26 cellular contexts compared by ENCODE assay signal in the genomic region with DNA sequence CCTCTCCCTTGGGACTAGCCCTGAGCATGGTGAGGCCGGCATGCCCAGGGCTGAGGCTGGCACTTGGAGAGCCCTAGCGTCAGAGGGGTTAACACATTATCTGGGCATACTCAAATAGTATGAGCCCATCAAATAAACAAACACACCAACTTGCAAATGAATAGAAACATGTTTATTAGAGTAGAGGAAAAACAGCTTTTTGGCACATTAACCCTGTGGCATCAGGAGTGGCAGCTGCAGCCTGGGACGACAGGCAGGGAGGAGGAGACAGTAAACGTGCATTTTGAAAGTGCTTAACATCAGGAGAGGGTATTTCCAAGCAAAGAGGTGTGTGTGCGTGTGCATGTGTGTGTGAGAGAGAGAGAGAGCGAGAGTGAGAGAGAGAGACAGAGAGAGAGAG.
DNase-seq lines count a peak whose midpoint lies in the region; FAIRE-seq and TF ChIP-seq lines count a peak whose summit lies in the region.
"Had no signal": no experiment of that assay in that cellular context is flagged by ENCODE, and none has a peak within 500 bp of the region (broad histone marks: within the 10 kb centered on the region; RNA-seq: fewer than 3 reads in every experiment).

No MANE protein-coding gene starts in this region.

- H3K9me3 Mint-ChIP-seq in nephron progenitor cell, result no peaks in the 10 kb centered on the region
- H3K9me3 Mint-ChIP-seq: activated B cell treated with CpG ODN at 0.5 μM for 24 hours, brain had no signal

- H2AFZ ChIP-seq in mesenchymal stem cell (ENCODE audit: low read depth, low read length), result no peak overlapping the region

- peak overlapping the region; percentile 83 for H2BK5ac ChIP-seq in mesenchymal stem cell (ENCODE audit: low read depth, low read length, poor library complexity, severe bottlenecking)

- peak overlapping the region; percentile 55 to 94 for H3K4ac ChIP-seq in mesenchymal stem cell (ENCODE audit: low read depth in 1 of 2, low read length in 2 of 2)

- H3K27me3 ChIP-seq in SJCRH30 (no peaks in the 10 kb centered on the region), mesenchymal stem cell (ENCODE audit: control insufficient read depth in 1 of 2, insufficient read depth in 1 of 2, low read length in 2 of 2) (no peaks in the 10 kb centered on the region)
- H3K27me3 ChIP-seq: adrenal gland, heart left ventricle had no signal

- peak overlapping the region; percentile 49 for H2AK5ac ChIP-seq in mesenchymal stem cell (ENCODE audit: low read length, severe bottlenecking)

- H3K4me2 ChIP-seq in mesenchymal stem cell (ENCODE audit: low read length, poor library complexity, severe bottlenecking), result no peak overlapping the region

- H2BK120ac ChIP-seq in mesenchymal stem cell (ENCODE audit: low read depth, low read length), result peak overlapping the region; percentile 76

- no peak overlapping the region for H3K14ac ChIP-seq in mesenchymal stem cell (ENCODE audit: low read length in 2 of 2)

- peaks cover 21% of the 10 kb centered on the region for H3K4me1 Mint-ChIP-seq in nephron progenitor cell
- H3K4me1 Mint-ChIP-seq: activated B cell treated with CpG ODN at 0.5 μM for 24 hours; CD4-positive, alpha-beta memory T cell had no signal

- intact Hi-C loops in kidney (cut with DNase I), result no loop called here

- no peak for FAIRE-seq in kidney (lab: Jason Lieb, UNC)
- FAIRE-seq: colon, G401.6, urothelium cell line had no signal

- peak overlapping the region; percentile 19 to 87 for H2BK12ac ChIP-seq in mesenchymal stem cell (ENCODE audit: low read length in 2 of 2)

- TF ChIP-seq CTCF in nephron progenitor cell (IDR thresholded peaks at IDR 0.05), result no peak
- no peak for TF ChIP-seq CTCF in kidney (IDR thresholded peaks at IDR 0.05; ENCODE audit: borderline replicate concordance, extremely low read depth, insufficient read depth)

- peaks cover 19% of the 10 kb centered on the region for H3K27me3 Mint-ChIP-seq in nephron progenitor cell (ENCODE audit: low read depth, poor library complexity)
- H3K27me3 Mint-ChIP-seq: activated B cell treated with CpG ODN at 0.5 μM for 24 hours; CD4-positive, alpha-beta memory T cell had no signal

- peak overlapping the region; percentile 44 for H2BK15ac ChIP-seq in mesenchymal stem cell (ENCODE audit: low read depth, poor library complexity, severe bottlenecking)

- H3K79me1 ChIP-seq in mesenchymal stem cell (replicated peaks; ENCODE audit: low read length, poor library complexity, severe bottlenecking), result peaks cover 6% of the 10 kb centered on the region

- no peaks in the 10 kb centered on the region for H3K36me3 Mint-ChIP-seq in nephron progenitor cell (ENCODE audit: low read depth)
- H3K36me3 Mint-ChIP-seq: brain; CD4-positive, alpha-beta memory T cell had no signal

- H3K4me3 ChIP-seq in SJCRH30 (no peak overlapping the region), mesenchymal stem cell (ENCODE audit: insufficient read depth in 1 of 2, low read depth in 1 of 2, low read length in 2 of 2) (no peak overlapping the region), kidney (ENCODE audit: low read length in 2 of 2) (no peak overlapping the region)
- H3K4me3 ChIP-seq: adrenal gland, heart left ventricle, thoracic aorta had no signal

- no peaks in the 10 kb centered on the region for H3K9me3 ChIP-seq in SJCRH30 (replicated peaks)
- H3K9me3 ChIP-seq in mesenchymal stem cell (ENCODE audit: control insufficient read depth, low read length), result no peaks in the 10 kb centered on the region
- H3K9me3 ChIP-seq in kidney (ENCODE audit: control insufficient read depth in 1 of 2, low read length in 2 of 2), result no peaks in the 10 kb centered on the region
- H3K9me3 ChIP-seq: adrenal gland, heart left ventricle, thoracic aorta had no signal

- peak overlapping the region; percentile 52 to 95 for H3K18ac ChIP-seq in mesenchymal stem cell (ENCODE audit: low read depth in 1 of 2, low read length in 2 of 2)

- H3K4me1 ChIP-seq in SJCRH30 (peaks cover 12% of the 10 kb centered on the region; the same call in 1 of the 2 replicates), mesenchymal stem cell (ENCODE audit: control insufficient read depth, insufficient read depth, low read depth, low read length) (peaks cover 26% of the 10 kb centered on the region), kidney (ENCODE audit: control insufficient read depth in 1 of 2, insufficient read depth in 1 of 2, low read depth in 1 of 2, low read length in 2 of 2) (no peaks in the 10 kb centered on the region)
- H3K4me1 ChIP-seq: adrenal gland had no signal

- H3K27ac Mint-ChIP-seq in nephron progenitor cell, result no peak overlapping the region
- H3K27ac Mint-ChIP-seq: activated B cell treated with CpG ODN at 0.5 μM for 24 hours; CD4-positive, alpha-beta memory T cell had no signal

- DNase-seq in DMS79 (lab: John Stamatoyannopoulos, UW), result peak; percentile 24
- peak; percentile 79 for DNase-seq in LHCN-M2 (ENCODE audit: low read depth)
- no peak for DNase-seq in SJCRH30
- DNase-seq in mesenchymal stem cell, result peak; percentile 41
- DNase-seq in NCI-H1417 treated with DMSO at 0.1 percent for 48 hours (lab: John Stamatoyannopoulos, UW), result no peak
- no peak for DNase-seq in nephron progenitor cell
- DNase-seq in kidney, result no peak
- DNase-seq: activated B cell treated with CpG ODN at 0.5 μM for 24 hours; activated CD4-positive, alpha-beta T cell treated with anti-CD3 and anti-CD28 coated beads, Interleukin-2, amount 50 U/mL, for 4 hours; activated naive CD4-positive, alpha-beta T cell treated with Interleukin-2 at 50 U/mL for 16 hours; adrenal gland; CD4-positive, alpha-beta memory T cell; effector CD8-positive, alpha-beta T cell; H7; Karpas-422; left cardiac atrium; NCI-H2029; NCI-H446 treated with DMSO at 0.1 percent for 48 hours; stimulated activated naive CD8-positive, alpha-beta T cell treated with anti-CD3 and anti-CD28 coated beads, Interleukin-15, Interleukin-2, amounts not matched to agents 100 U/mL and 50 U/mL, for 24 hours; T1000 had no signal

- no peak overlapping the region for H3K23ac ChIP-seq in mesenchymal stem cell (ENCODE audit: low read length in 2 of 2)

- no peak overlapping the region for H3K4me3 Mint-ChIP-seq in nephron progenitor cell
- H3K4me3 Mint-ChIP-seq: activated B cell treated with CpG ODN at 0.5 μM for 24 hours; brain; CD4-positive, alpha-beta memory T cell had no signal

- H4K8ac ChIP-seq in mesenchymal stem cell (ENCODE audit: low read length), result peak overlapping the region; percentile 74

- no peaks in the 10 kb centered on the region for H3K36me3 ChIP-seq in SJCRH30
- H3K36me3 ChIP-seq in mesenchymal stem cell (ENCODE audit: control insufficient read depth in 1 of 2, insufficient read depth in 2 of 2, low read depth in 1 of 2, low read length in 2 of 2), result no peaks in the 10 kb centered on the region
- no peaks in the 10 kb centered on the region for H3K36me3 ChIP-seq in kidney (ENCODE audit: control insufficient read depth in 1 of 2, insufficient read depth in 2 of 2, low read length in 2 of 2)
- H3K36me3 ChIP-seq: adrenal gland, heart left ventricle, thoracic aorta had no signal

- peak overlapping the region; percentile 86 for H4K91ac ChIP-seq in mesenchymal stem cell (ENCODE audit: low read length)

- H3K9ac ChIP-seq in mesenchymal stem cell (ENCODE audit: low read length) (no peak overlapping the region), kidney (ENCODE audit: low read length in 2 of 2) (no peak overlapping the region)

- H3K27ac ChIP-seq in SJCRH30 (peak overlapping the region; percentile 51), mesenchymal stem cell (ENCODE audit: low read length, poor library complexity, severe bottlenecking) (peak overlapping the region; percentile 93), kidney (ENCODE audit: low read depth in 2 of 2, low read length in 2 of 2) (no peak overlapping the region)
- H3K27ac ChIP-seq: adrenal gland, heart left ventricle, thoracic aorta had no signal

- WGBS in mesenchymal stem cell, result 75% methylated on average over 5 of the region's 6 CpGs

Comparison
In these comparisons a context has a peak if more than half of its experiments do, and no peak if none do; other contexts are left out.
1. DNase-seq: peak in DMS79 (single experiment), LHCN-M2 (single experiment) and mesenchymal stem cell (single experiment); none in SJCRH30 (0 of 2), NCI-H1417 treated with DMSO at 0.1 percent for 48 hours (single experiment), nephron progenitor cell (single experiment) and kidney (single experiment).
2. H3K27ac ChIP-seq: peak in SJCRH30 (single experiment) and mesenchymal stem cell (single experiment); none in kidney (0 of 2).